In genomic region chr3:51966941-51967383, GRCh38 we compare ENCODE assay signal across 9 cellular contexts. TPM values are rescaled to one million over a fixed set of nuclear protein-coding genes. Genes with fewer than 3 reads are reported as not detected.
DNase-seq lines count a peak whose midpoint lies in the region; ATAC-seq and TF ChIP-seq lines count a peak whose summit lies in the region.
"Had no signal": no experiment of that assay in that cellular context is flagged by ENCODE, and none has a peak within 500 bp of the region (broad histone marks: within the 10 kb centered on the region; RNA-seq: fewer than 3 reads in every experiment).

No MANE protein-coding gene starts in this region.

- no peak for TF ChIP-seq CTCF in GM12875 (IDR thresholded peaks at IDR 0.05; ENCODE audit: borderline replicate concordance, insufficient read depth, low read depth, low read length)

- no peak overlapping the region for H3K9ac ChIP-seq in HUES48 (ENCODE audit: low read depth, low read length)

- DNase-seq in caudate nucleus (lab: John Stamatoyannopoulos, UW) (peak in 2 of 61 donors; percentile 32 to 52), aorta (no peak), SKM-1 (lab: John Stamatoyannopoulos, UW; ENCODE audit: unreplicated experiment) (no peak)

- H3K27me3 ChIP-seq in HUES48 (ENCODE audit: control insufficient read depth, insufficient read depth, low read length) (peaks cover 16% of the 10 kb centered on the region), aorta (ENCODE audit: control insufficient read depth in 1 of 2, insufficient read depth in 2 of 2, low read length in 1 of 2) (no peaks in the 10 kb centered on the region)

- 7 to 11% methylated on average over 11 to 33 of the region's 33 CpGs for WGBS in mesodermal cell (ENCODE audit: insufficient coverage in 2 of 2), 2 experiments
- 1 to 2% methylated on average over 32 to 33 of the region's 33 CpGs for WGBS in aorta, 2 donors

- intact Hi-C loops in aorta (cut with DNase I) = no loop called here

- ATAC-seq in aorta (ENCODE audit: low FRiP score) (no peak), HG03097 (IDR thresholded peaks at IDR 0.05; ENCODE audit: low FRiP score, unreplicated experiment) (no peak), HG02840 (IDR thresholded peaks at IDR 0.05; ENCODE audit: low FRiP score, unreplicated experiment) (no peak)

- H3K9me3 ChIP-seq in HUES48 (ENCODE audit: control insufficient read depth, insufficient read depth, low read length) (no peaks in the 10 kb centered on the region), mesodermal cell (ENCODE audit: control insufficient read depth, low read length) (no peaks in the 10 kb centered on the region), aorta (ENCODE audit: control insufficient read depth, low read length) (no peaks in the 10 kb centered on the region)

- H3K4me3 ChIP-seq in GM12875 (ENCODE audit: low read depth, low read length) = peak overlapping the region; percentile 62
- H3K4me3 ChIP-seq in HUES48 (ENCODE audit: low read depth, low read length) = peak overlapping the region; percentile 62
- peak overlapping the region; percentile 58 for H3K4me3 ChIP-seq in mesodermal cell (ENCODE audit: extremely low read depth, insufficient read depth, low read length, poor library complexity, severe bottlenecking)
- peak overlapping the region; percentile 59 to 68 for H3K4me3 ChIP-seq in aorta (ENCODE audit: low read length in 2 of 2)

- H3K36me3 ChIP-seq in HUES48 (ENCODE audit: control insufficient read depth, insufficient read depth, low read length) = no peaks in the 10 kb centered on the region
- peaks cover 11% of the 10 kb centered on the region for H3K36me3 ChIP-seq in mesodermal cell (ENCODE audit: control insufficient read depth, insufficient read depth, low read length)
- H3K36me3 ChIP-seq in aorta (ENCODE audit: control insufficient read depth in 1 of 2, insufficient read depth in 2 of 2, low read length in 1 of 2) = no peaks in the 10 kb centered on the region

- H3K4me1 ChIP-seq in HUES48 (ENCODE audit: control insufficient read depth, insufficient read depth, low read length) (peaks cover 31% of the 10 kb centered on the region), mesodermal cell (ENCODE audit: control insufficient read depth, insufficient read depth, low read length, poor library complexity, severe bottlenecking) (peaks cover 29% of the 10 kb centered on the region), aorta (ENCODE audit: control insufficient read depth in 1 of 2, insufficient read depth in 2 of 2, low read length in 2 of 2) (peaks cover 0 to 2% of the 10 kb centered on the region in 2 donors)

- H3K27ac ChIP-seq in HUES48 (ENCODE audit: low read depth, low read length) = peak overlapping the region; percentile 47
- peak overlapping the region; percentile 95 for H3K27ac ChIP-seq in caudate nucleus (ENCODE audit: low read depth, low read length)
- H3K27ac ChIP-seq in mesodermal cell (ENCODE audit: low read depth, low read length, severe bottlenecking) = peak overlapping the region; percentile 76
- peak overlapping the region in 1 of 2 donors; percentile 65 for H3K27ac ChIP-seq in aorta (ENCODE audit: low read depth in 1 of 2, low read length in 2 of 2)

RNA-seq across cellular contexts. Expression of gene PCBP4, which starts 0.3 kb away (rescaled TPM):
- 103 TPM for polyA plus RNA-seq in mesodermal cell (2013, experiment 1 of 2)
- 93.2 TPM for polyA plus RNA-seq in mesodermal cell (2013, experiment 2 of 2)
- 10 to 100 TPM; 58.1 to 63.7 TPM for total RNA-seq in aorta
- 100 to 1,000 TPM in 1 of 2 donors, 10 to 100 TPM in 1; 29.4 to 124 TPM for polyA plus RNA-seq in aorta

RNA-seq across cellular contexts. Expression of gene ABHD14B, which starts 6.9 kb away (rescaled TPM):
- polyA plus RNA-seq in mesodermal cell (2013, experiment 1 of 2) = 11.2 TPM
- polyA plus RNA-seq in mesodermal cell (2013, experiment 2 of 2) = 11.4 TPM
- total RNA-seq in aorta = 10 to 100 TPM; 18.2 to 40.0 TPM
- 10 to 100 TPM; 44.2 to 45.3 TPM for polyA plus RNA-seq in aorta

RNA-seq across cellular contexts. Expression of gene ABHD14A, which starts 7.9 kb away (rescaled TPM):
- polyA plus RNA-seq in mesodermal cell (2013, experiment 1 of 2) = 16.5 TPM
- 13.2 TPM for polyA plus RNA-seq in mesodermal cell (2013, experiment 2 of 2)
- 10 to 100 TPM in 1 of 2 donors, 1 to 10 TPM in 1; 4.7 to 16.0 TPM for total RNA-seq in aorta
- 10 to 100 TPM in 1 of 2 donors, 1 to 10 TPM in 1; 9.5 to 23.0 TPM for polyA plus RNA-seq in aorta

RNA-seq across cellular contexts. Expression of gene GPR62, which starts 11.8 kb away (rescaled TPM):
- 0.11 TPM for polyA plus RNA-seq in mesodermal cell (2013, experiment 1 of 2)
- polyA plus RNA-seq in mesodermal cell (2013, experiment 2 of 2) = not detected
- total RNA-seq in aorta = not detected
- under 1 TPM in 1 of 2 donors, not detected in 1; 0.15 TPM for polyA plus RNA-seq in aorta
- total RNA-seq: T-helper 2 cell treated with Interferon-gamma antibody and Interleukin-4, amounts not matched to agents 100 ng/mL and 5 ng/mL, for 36 hours had no signal

RNA-seq across cellular contexts. Expression of gene ACY1, which starts 16.4 kb away (rescaled TPM):
- polyA plus RNA-seq in mesodermal cell (2013, experiment 1 of 2) = 32.6 TPM
- polyA plus RNA-seq in mesodermal cell (2013, experiment 2 of 2) = 27.5 TPM
- 10 to 100 TPM in 1 of 2 donors, 1 to 10 TPM in 1; 7.2 to 16.5 TPM for total RNA-seq in aorta
- 100 to 1,000 TPM in 1 of 2 donors, 10 to 100 TPM in 1; 12.2 to 102 TPM for polyA plus RNA-seq in aorta
